1 cellular context compared by ENCODE assay signal in genomic region chr6:146887447-146888077, GRCh38.
TF ChIP-seq lines count a peak whose summit lies in the region.

No MANE protein-coding gene starts in this region.

TF ChIP-seq in K562, 482 proteins besides CTCF, POLR2A, EP300 and RAD21 (continued from another document and continues in another):
- no peak for TF ChIP-seq TFAP4 (CRISPR knock-in tag; IDR thresholded peaks at IDR 0.05; ENCODE audit: borderline replicate concordance)
- no peak for TF ChIP-seq ZBTB7A (IDR thresholded peaks at IDR 0.05; ENCODE audit: borderline replicate concordance, control insufficient read depth, low read depth, low read length)
- TF ChIP-seq ZNF274 (IDR thresholded peaks at IDR 0.05; ENCODE audit: borderline replicate concordance, low read depth, low read length), result no peak
- TF ChIP-seq HCFC1 (IDR thresholded peaks at IDR 0.05; ENCODE audit: low read depth, low read length), result no peak
- no peak for TF ChIP-seq NR1H2 (CRISPR knock-in tag; IDR thresholded peaks at IDR 0.05)
- TF ChIP-seq ATF3 (IDR thresholded peaks at IDR 0.05), result no peak
- TF ChIP-seq ATF3 (CRISPR knock-in tag; conservative IDR thresholded peaks at IDR 0.05), result 0 out of 2 replicates have a peak, but pooled peaks have one; percentile 12
- TF ChIP-seq ZKSCAN3 (CRISPR knock-in tag; IDR thresholded peaks at IDR 0.05), result peak; percentile 98
- TF ChIP-seq ETS2 (tag; IDR thresholded peaks at IDR 0.05; ENCODE audit: borderline replicate concordance, poor library complexity, severe bottlenecking), result peak; percentile 99
- no peak for TF ChIP-seq ZNF282 (CRISPR knock-in tag; IDR thresholded peaks at IDR 0.05)
- TF ChIP-seq PTBP1 (IDR thresholded peaks at IDR 0.05; ENCODE audit: low read depth, low read length), result no peak
- TF ChIP-seq HDAC1 (IDR thresholded peaks at IDR 0.05), result peak in 1 of 2 experiments; percentile 34; a peak in 3 of 4 replicates
- TF ChIP-seq CXXC5 (CRISPR knock-in tag; IDR thresholded peaks at IDR 0.05), result peak; percentile 100
- no peak for TF ChIP-seq EHMT2 (IDR thresholded peaks at IDR 0.05)
- TF ChIP-seq KDM1A (IDR thresholded peaks at IDR 0.05), result peak; percentile 50 to 60
- no peak; the same call in none of the 2 replicates for TF ChIP-seq POLR2H (tag; IDR thresholded peaks at IDR 0.05; ENCODE audit: low read depth)
- peak; percentile 45 for TF ChIP-seq RBFOX2 (IDR thresholded peaks at IDR 0.05; ENCODE audit: low read depth, low read length)
- TF ChIP-seq AFF4 (CRISPR knock-in tag; IDR thresholded peaks at IDR 0.05), result no peak
- TF ChIP-seq CEBPZ (IDR thresholded peaks at IDR 0.05; ENCODE audit: borderline replicate concordance, low read depth, low read length), result no peak
- no peak for TF ChIP-seq SMARCC2 (IDR thresholded peaks at IDR 0.05; ENCODE audit: low read depth)
- TF ChIP-seq ZNF561 (CRISPR knock-in tag; conservative IDR thresholded peaks at IDR 0.05), result peak; percentile 99
- peak; percentile 100 for TF ChIP-seq ZFPM2 (CRISPR knock-in tag; IDR thresholded peaks at IDR 0.05)
- TF ChIP-seq UBTF (IDR thresholded peaks at IDR 0.05; ENCODE audit: borderline replicate concordance in 1 of 2, low read depth in 2 of 2, low read length in 2 of 2), result no peak
- no peak for TF ChIP-seq STAT5A (IDR thresholded peaks at IDR 0.05; ENCODE audit: borderline replicate concordance, low read length)
- TF ChIP-seq MYNN (IDR thresholded peaks at IDR 0.05), result no peak
- no peak for TF ChIP-seq MYNN (CRISPR knock-in tag; IDR thresholded peaks at IDR 0.05)
- peak; percentile 100 for TF ChIP-seq MECOM (CRISPR knock-in tag; IDR thresholded peaks at IDR 0.05)
- no peak for TF ChIP-seq NCOA2 (IDR thresholded peaks at IDR 0.05; ENCODE audit: partially characterized antibody in 2 of 2)
- no peak for TF ChIP-seq FOS (IDR thresholded peaks at IDR 0.05; ENCODE audit: extremely low read depth, insufficient read length)
- TF ChIP-seq ZNF766 (CRISPR knock-in tag; conservative IDR thresholded peaks at IDR 0.05), result peak; percentile 100
- TF ChIP-seq ZNF583 (CRISPR knock-in tag; IDR thresholded peaks at IDR 0.05), result peak; percentile 100
- no peak for TF ChIP-seq RBM15 (IDR thresholded peaks at IDR 0.05; ENCODE audit: insufficient read depth, low read length)
- TF ChIP-seq ZHX1 (conservative IDR thresholded peaks at IDR 0.05; ENCODE audit: low read length), result no peak
- no peak for TF ChIP-seq PBX2 (CRISPR knock-in tag; IDR thresholded peaks at IDR 0.05; ENCODE audit: low read depth)
- peak; percentile 96 for TF ChIP-seq PBX2 (tag; conservative IDR thresholded peaks at IDR 0.05; ENCODE audit: low read depth)
- peak; percentile 99 for TF ChIP-seq HMG20B (CRISPR knock-in tag; IDR thresholded peaks at IDR 0.05)
- no peak for TF ChIP-seq THAP12 (CRISPR knock-in tag; IDR thresholded peaks at IDR 0.05)
- TF ChIP-seq DIDO1 (tag; IDR thresholded peaks at IDR 0.05; ENCODE audit: low read depth), result peak; percentile 99
- peak; percentile 47; the same call in 1 of the 2 replicates for TF ChIP-seq HES1 (IDR thresholded peaks at IDR 0.05; ENCODE audit: low read depth)
- TF ChIP-seq SRSF3 (IDR thresholded peaks at IDR 0.05; ENCODE audit: insufficient read depth, low read length), result no peak
- peak; percentile 100 for TF ChIP-seq ZNF311 (CRISPR knock-in tag; IDR thresholded peaks at IDR 0.05)
